Comparison of ENCODE assay signal across 9 cellular contexts in genomic region chr6:166007349-166008263, GRCh38.
DNase-seq lines count a peak whose midpoint lies in the region; ATAC-seq lines count a peak whose summit lies in the region.
"Had no signal": no experiment of that assay in that cellular context is flagged by ENCODE, and none has a peak within 500 bp of the region (broad histone marks: within the 10 kb centered on the region; RNA-seq: fewer than 3 reads in every experiment).

No MANE protein-coding gene starts in this region.

- H3K4me3 Mint-ChIP-seq in activated CD8-positive, alpha-beta T cell treated with anti-CD3 and anti-CD28 coated beads, Interleukin-2, amount 10 ng/mL, durations not matched to agents 7 days and 5 days: no peak overlapping the region

- ATAC-seq in activated CD8-positive, alpha-beta T cell treated with anti-CD3 and anti-CD28 coated beads, Interleukin-2, amount 10 ng/mL, durations not matched to agents 7 days and 5 days: no peak
- ATAC-seq in HG02885 (IDR thresholded peaks at IDR 0.05; ENCODE audit: poor library complexity, unreplicated experiment): no peak

- peak; percentile 50 for DNase-seq in AG08395 (ENCODE audit: low spot score)
- DNase-seq in M059J (ENCODE audit: low read depth): peak; percentile 37
- peak; percentile 65 for DNase-seq in fibroblast of gingiva (ENCODE audit: low read depth)
- peak; percentile 29 for DNase-seq in occipital lobe (lab: John Stamatoyannopoulos, UW)
- no peak for DNase-seq in activated CD8-positive, alpha-beta T cell treated with anti-CD3 and anti-CD28 coated beads, Interleukin-2, amount 10 ng/mL, durations not matched to agents 7 days and 5 days
- DNase-seq in NCI-H146 (lab: John Stamatoyannopoulos, UW): no peak
- DNase-seq in HPDE6-E6E7 (ENCODE audit: extremely low spot score): no peak
- DNase-seq: NCI-H2107 had no signal

- peaks cover 60% of the 10 kb centered on the region for H3K27me3 Mint-ChIP-seq in activated CD8-positive, alpha-beta T cell treated with anti-CD3 and anti-CD28 coated beads, Interleukin-2, amount 10 ng/mL, durations not matched to agents 7 days and 5 days (ENCODE audit: low read depth)

- CTCF ChIA-PET in activated CD8-positive, alpha-beta T cell treated with anti-CD3 and anti-CD28 coated beads, Interleukin-2, amount 10 ng/mL, durations not matched to agents 7 days and 5 days (lab: Charles Lee): no interaction called here

- H3K27ac Mint-ChIP-seq in activated CD8-positive, alpha-beta T cell treated with anti-CD3 and anti-CD28 coated beads, Interleukin-2, amount 10 ng/mL, durations not matched to agents 7 days and 5 days: no peak overlapping the region

- H3K36me3 Mint-ChIP-seq in activated CD8-positive, alpha-beta T cell treated with anti-CD3 and anti-CD28 coated beads, Interleukin-2, amount 10 ng/mL, durations not matched to agents 7 days and 5 days (ENCODE audit: low read depth): no peaks in the 10 kb centered on the region

- H3K4me1 Mint-ChIP-seq in activated CD8-positive, alpha-beta T cell treated with anti-CD3 and anti-CD28 coated beads, Interleukin-2, amount 10 ng/mL, durations not matched to agents 7 days and 5 days (ENCODE audit: low read depth): no peaks in the 10 kb centered on the region

- no peaks in the 10 kb centered on the region for H3K9me3 Mint-ChIP-seq in activated CD8-positive, alpha-beta T cell treated with anti-CD3 and anti-CD28 coated beads, Interleukin-2, amount 10 ng/mL, durations not matched to agents 7 days and 5 days (ENCODE audit: insufficient read depth)

- POLR2A ChIA-PET in activated CD8-positive, alpha-beta T cell treated with anti-CD3 and anti-CD28 coated beads, Interleukin-2, amount 10 ng/mL, durations not matched to agents 7 days and 5 days (lab: Charles Lee): no interaction called here

Comparison
In these comparisons a context has a peak if more than half of its experiments do, and no peak if none do; other contexts are left out.
1. DNase-seq: peak in AG08395 (single experiment), M059J (single experiment), fibroblast of gingiva (single experiment) and occipital lobe (single experiment); none in activated CD8-positive, alpha-beta T cell treated with anti-CD3 and anti-CD28 coated beads, Interleukin-2, amount 10 ng/mL, durations not matched to agents 7 days and 5 days (single experiment), NCI-H146 (single experiment) and HPDE6-E6E7 (single experiment).